In genomic region chr12:132187646-132188450, GRCh38 we compare ENCODE assay signal across 15 cellular contexts. TPM values are rescaled to one million over a fixed set of nuclear protein-coding genes. Genes with fewer than 3 reads are reported as not detected.
DNase-seq lines count a peak whose midpoint lies in the region; ATAC-seq, FAIRE-seq and TF ChIP-seq lines count a peak whose summit lies in the region.
"Had no signal": no experiment of that assay in that cellular context is flagged by ENCODE, and none has a peak within 500 bp of the region (broad histone marks: within the 10 kb centered on the region; RNA-seq: fewer than 3 reads in every experiment).

No MANE protein-coding gene starts in this region.

- WGBS in HepG2 (ENCODE audit: low lambda C conversion rate): 27% methylated on average over 19 of the region's 35 CpGs
- WGBS in right lobe of liver (ENCODE audit: insufficient coverage, low coverage, low lambda C conversion rate, missing lambda C conversion rate): no CpG with 5 or more reads among the region's 35 CpGs
- WGBS in neuronal stem cell (ENCODE audit: extremely low coverage in 2 of 2, insufficient read length in 2 of 2, insufficient replicate concordance in 1 of 2), 2 donors: no CpG with 5 or more reads among the region's 35 CpGs

- no peaks in the 10 kb centered on the region for H4K20me1 ChIP-seq in HepG2 (ENCODE audit: insufficient read depth, low read length)

- H3K27me3 ChIP-seq in HepG2 (ENCODE audit: control insufficient read depth in 1 of 2, insufficient read depth in 2 of 2, low read length in 2 of 2): peaks cover 21 to 91% of the 10 kb centered on the region in 2 experiments
- no peaks in the 10 kb centered on the region for H3K27me3 ChIP-seq in right lobe of liver
- H3K27me3 ChIP-seq in neuronal stem cell (ENCODE audit: control insufficient read depth in 3 of 3, insufficient read depth in 3 of 3, low read depth in 1 of 3, low read length in 3 of 3): peaks cover 0 to 85% (median 18%) of the 10 kb centered on the region in 3 experiments
- H3K27me3 ChIP-seq: vagina had no signal

- H3K14ac ChIP-seq in neuronal stem cell (ENCODE audit: low read length): peak overlapping the region; percentile 38

- TF ChIP-seq EP300 in HepG2 (IDR thresholded peaks at IDR 0.05; ENCODE audit: low read depth in 2 of 2, low read length in 2 of 2): no peak
- no peak for TF ChIP-seq EP300 in HepG2 (CRISPR knock-in tag; IDR thresholded peaks at IDR 0.05; ENCODE audit: borderline replicate concordance)

- POLR2A ChIA-PET in activated CD4-positive, alpha-beta T cell treated with anti-CD3 and anti-CD28 coated beads for 36 hours (lab: Charles Lee): no interaction called here
- POLR2A ChIA-PET in HepG2 (lab: Yijun Ruan, JAX): no interaction called here

- ATAC-seq in activated CD4-positive, alpha-beta T cell treated with anti-CD3 and anti-CD28 coated beads for 36 hours: no peak
- ATAC-seq in HepG2 (no peak), right lobe of liver (no peak)
- ATAC-seq in central memory CD8-positive, alpha-beta T cell (replicated peaks; ENCODE audit: extremely low read depth, poor library complexity, severe bottlenecking): no peak
- ATAC-seq: PC-3 had no signal

- H3K18ac ChIP-seq in neuronal stem cell (ENCODE audit: low read length): peak overlapping the region; percentile 83

- H3K23ac ChIP-seq in neuronal stem cell (ENCODE audit: low read depth, low read length, poor library complexity): no peak overlapping the region

- H3K9me3 ChIP-seq in HepG2 (ENCODE audit: low read length) (no peaks in the 10 kb centered on the region), right lobe of liver (no peaks in the 10 kb centered on the region), neuronal stem cell (replicated peaks in 1 of 2; ENCODE audit: control insufficient read depth in 2 of 2, insufficient read depth in 1 of 2, low read depth in 1 of 2, low read length in 2 of 2) (peaks cover 0 to 3% of the 10 kb centered on the region in 2 donors)
- H3K9me3 ChIP-seq: SK-N-SH, suprapubic skin had no signal

- H3K79me2 ChIP-seq in HepG2 (ENCODE audit: insufficient read depth, low read length): no peaks in the 10 kb centered on the region

- intact Hi-C loops in activated CD4-positive, alpha-beta T cell treated with anti-CD3 and anti-CD28 coated beads for 36 hours (cut with DNase I, micrococcal nuclease): loop anchor here in 1 of 2 experiments (2.0 to 5.0 kb wide), 4 partner anchors 33 to 1316 kb away; partner anchors contain the start of genes GOLGA3 and RAN
- intact Hi-C loops in HepG2 (cut with micrococcal nuclease; ENCODE audit: unreplicated experiment) (no loop called here), right lobe of liver (cut with DNase I) (no loop called here)

- no peak for TF ChIP-seq RAD21 in HepG2 (CRISPR knock-in tag; IDR thresholded peaks at IDR 0.05)

- H2AK5ac ChIP-seq in neuronal stem cell (ENCODE audit: low read depth, low read length): peak overlapping the region; percentile 46

- H3K4me3 ChIP-seq in HepG2 (replicated peaks in 1 of 3; ENCODE audit: insufficient read depth in 1 of 3, low read depth in 2 of 3, low read length in 3 of 3): no peak overlapping the region
- H3K4me3 ChIP-seq in right lobe of liver: no peak overlapping the region
- H3K4me3 ChIP-seq in neuronal stem cell (ENCODE audit: low read length in 2 of 2): no peak overlapping the region
- H3K4me3 ChIP-seq: suprapubic skin had no signal

- H3K9me3 Mint-ChIP-seq in activated CD4-positive, alpha-beta T cell treated with anti-CD3 and anti-CD28 coated beads for 36 hours (ENCODE audit: low read depth): no peaks in the 10 kb centered on the region
- H3K9me3 Mint-ChIP-seq in central memory CD8-positive, alpha-beta T cell: peaks cover 6% of the 10 kb centered on the region

- H3K4me2 ChIP-seq in HepG2 (ENCODE audit: low read depth, low read length): no peak overlapping the region
- no peak overlapping the region for H3K4me2 ChIP-seq in neuronal stem cell (ENCODE audit: insufficient read depth, low read length, poor library complexity, severe bottlenecking)
- H3K4me2 ChIP-seq: SK-N-SH had no signal

- H3K27me3 Mint-ChIP-seq in activated CD4-positive, alpha-beta T cell treated with anti-CD3 and anti-CD28 coated beads for 36 hours: no peaks in the 10 kb centered on the region
- no peaks in the 10 kb centered on the region for H3K27me3 Mint-ChIP-seq in central memory CD8-positive, alpha-beta T cell

- H3K36me3 Mint-ChIP-seq in activated CD4-positive, alpha-beta T cell treated with anti-CD3 and anti-CD28 coated beads for 36 hours (ENCODE audit: low read depth): no peaks in the 10 kb centered on the region
- H3K36me3 Mint-ChIP-seq in central memory CD8-positive, alpha-beta T cell (ENCODE audit: insufficient read depth): peaks cover 14% of the 10 kb centered on the region

- no peak overlapping the region for H3K9ac ChIP-seq in HepG2 (ENCODE audit: insufficient read depth, low read depth, low read length)
- H3K9ac ChIP-seq in neuronal stem cell (ENCODE audit: low read depth, low read length, poor library complexity): no peak overlapping the region
- H3K9ac ChIP-seq: SK-N-SH had no signal

- H3K4me1 ChIP-seq in HepG2 (ENCODE audit: insufficient read depth, low read length): no peaks in the 10 kb centered on the region
- peaks cover 0 to 13% (median 5%) of the 10 kb centered on the region in 4 donors for H3K4me1 ChIP-seq in right lobe of liver
- peaks cover 6 to 9% of the 10 kb centered on the region in 2 donors for H3K4me1 ChIP-seq in neuronal stem cell (ENCODE audit: control insufficient read depth in 2 of 2, insufficient read depth in 1 of 2, low read depth in 1 of 2, low read length in 2 of 2)

- peaks cover 28% of the 10 kb centered on the region for H3K4me1 Mint-ChIP-seq in activated CD4-positive, alpha-beta T cell treated with anti-CD3 and anti-CD28 coated beads for 36 hours
- H3K4me1 Mint-ChIP-seq in central memory CD8-positive, alpha-beta T cell: peaks cover 38% of the 10 kb centered on the region

- CTCF ChIA-PET in activated CD4-positive, alpha-beta T cell treated with anti-CD3 and anti-CD28 coated beads for 36 hours (lab: Charles Lee): no interaction called here
- CTCF ChIA-PET in HepG2 (lab: Yijun Ruan, JAX; ENCODE audit: low intra/inter-chr PET ratio, low total read pairs): no interaction called here

- no peak for FAIRE-seq in HepG2 (lab: Jason Lieb, UNC)

- H3K36me3 ChIP-seq in HepG2 (replicated peaks in 1 of 2; ENCODE audit: control insufficient read depth in 1 of 2, insufficient read depth in 2 of 2, low read length in 2 of 2) (no peaks in the 10 kb centered on the region), right lobe of liver (no peaks in the 10 kb centered on the region), neuronal stem cell (replicated peaks in 1 of 2; ENCODE audit: control insufficient read depth in 2 of 2, insufficient read depth in 2 of 2, low read length in 2 of 2) (no peaks in the 10 kb centered on the region)
- H3K36me3 ChIP-seq: suprapubic skin, vagina had no signal

- no peak overlapping the region for H2BK12ac ChIP-seq in neuronal stem cell (ENCODE audit: low read length)

- no peak overlapping the region for H4K91ac ChIP-seq in neuronal stem cell (ENCODE audit: low read depth, low read length, poor library complexity)

- H4K8ac ChIP-seq in neuronal stem cell (ENCODE audit: low read depth, low read length): peak overlapping the region; percentile 43

- H2BK5ac ChIP-seq in neuronal stem cell (ENCODE audit: low read length): peak overlapping the region; percentile 48

- H2BK15ac ChIP-seq in neuronal stem cell (ENCODE audit: low read length): no peak overlapping the region

- H3K27ac ChIP-seq in HepG2 (ENCODE audit: extremely low read length, insufficient read depth, low read length) (no peak overlapping the region), right lobe of liver (no peak overlapping the region), neuronal stem cell (replicated peaks; ENCODE audit: low read length) (no peak overlapping the region)
- H3K27ac ChIP-seq: suprapubic skin, vagina had no signal

- DNase-seq in activated CD4-positive, alpha-beta T cell treated with anti-CD3 and anti-CD28 coated beads for 36 hours: no peak
- DNase-seq in activated CD4-positive, alpha-beta T cell treated with anti-CD3 and anti-CD28 coated beads for 48 hours: no peak
- no peak for DNase-seq in HepG2 (ENCODE audit: low spot score)
- no peak for DNase-seq in right lobe of liver
- no peak for DNase-seq in central memory CD8-positive, alpha-beta T cell (ENCODE audit: low spot score in 2 of 2)
- no peak for DNase-seq in neuronal stem cell (ENCODE audit: low spot score)
- no peak for DNase-seq in NCI-H1417 (lab: John Stamatoyannopoulos, UW)
- DNase-seq in kidney tubule cell (ENCODE audit: low spot score): no peak
- DNase-seq: aorta, DMS79 treated with DMSO at 0.1 percent for 48 hours, NCI-H146, PC-3, SK-N-SH had no signal

- H2BK120ac ChIP-seq in neuronal stem cell (ENCODE audit: low read depth, low read length): no peak overlapping the region

- TF ChIP-seq POLR2A in HepG2 (IDR thresholded peaks at IDR 0.05; ENCODE audit: insufficient read depth in 1 of 2, low read depth in 2 of 2, low read length in 2 of 2): no peak
- TF ChIP-seq POLR2A in right lobe of liver (IDR thresholded peaks at IDR 0.05): no peak

- no peak overlapping the region for H3K4ac ChIP-seq in neuronal stem cell (ENCODE audit: low read length)

- BruUV-seq in HepG2 (replicated peaks; lab: Mats Ljungman, UMichigan): no TSS peak

- H2AFZ ChIP-seq in HepG2 (ENCODE audit: low read length) (no peak overlapping the region), neuronal stem cell (ENCODE audit: low read length) (no peak overlapping the region)

- TF ChIP-seq CTCF in HepG2 (CRISPR knock-in tag; IDR thresholded peaks at IDR 0.05) (no peak), right lobe of liver (IDR thresholded peaks at IDR 0.05) (no peak)

- H3K79me1 ChIP-seq in neuronal stem cell (ENCODE audit: low read depth, low read length): peaks cover 2% of the 10 kb centered on the region

- H3K27ac Mint-ChIP-seq in activated CD4-positive, alpha-beta T cell treated with anti-CD3 and anti-CD28 coated beads for 36 hours: no peak overlapping the region
- H3K27ac Mint-ChIP-seq in central memory CD8-positive, alpha-beta T cell (ENCODE audit: low read depth): no peak overlapping the region

- H3K4me3 Mint-ChIP-seq in activated CD4-positive, alpha-beta T cell treated with anti-CD3 and anti-CD28 coated beads for 36 hours: peak overlapping the region; percentile 49
- peak overlapping the region; percentile 91 for H3K4me3 Mint-ChIP-seq in central memory CD8-positive, alpha-beta T cell

- in situ Hi-C loops in HepG2 (cut with HindIII; ENCODE audit: extremely low pct_ligation_motif_present, low pct_unique_long_range_greater_than_20kb): no loop called here

RNA-seq across cellular contexts. Expression of gene NOC4L, which starts 43.6 kb away (rescaled TPM):
- total RNA-seq in activated CD4-positive, alpha-beta T cell treated with anti-CD3 and anti-CD28 coated beads for 36 hours: 10 to 100 TPM; 30.5 to 35.7 TPM
- total RNA-seq in HepG2 (2016; rRNA removed; fragmentation: Illumina TruSeq; extraction: Trizol) (12.1 and 14.6 TPM in 2 replicates), right lobe of liver (1 to 10 TPM; 7.4 to 9.7 (median 8.3) TPM)
- total RNA-seq in HepG2 (2016; cell fraction: cytosol; rRNA removed; fragmentation: Illumina TruSeq; extraction: Trizol; ENCODE audit: low read depth): 7.5 and 7.6 TPM in 2 replicates
- 9.2 and 14.5 TPM in 2 replicates for total RNA-seq in HepG2 (2016; cell fraction: insoluble cytoplasmic fraction; rRNA removed; fragmentation: Illumina TruSeq; extraction: Trizol)
- total RNA-seq in HepG2 (2016; cell fraction: membrane; rRNA removed; fragmentation: Illumina TruSeq; extraction: Trizol): 8.8 and 9.0 TPM in 2 replicates
- total RNA-seq in HepG2 (2016; cell fraction: nucleus; rRNA removed; fragmentation: Illumina TruSeq; extraction: Trizol): 9.0 and 10.7 TPM in 2 replicates
- 4.3 and 4.6 TPM in 2 replicates for polyA plus RNA-seq in HepG2 (2011; rRNA removed)
- polyA plus RNA-seq in HepG2 (2011; cell fraction: cytosol; rRNA removed): 2.7 and 4.4 TPM in 2 replicates
- polyA plus RNA-seq in HepG2 (2011; cell fraction: nucleus; rRNA removed): 14.6 and 21.3 TPM in 2 replicates
- 7.9 and 11.5 TPM in 2 replicates for polyA plus RNA-seq in HepG2 (2012)
- polyA plus RNA-seq in HepG2 (2016; cell fraction: cytosol; fragmentation: Illumina TruSeq; extraction: Trizol; ENCODE audit: low read depth): 11.7 and 12.8 TPM in 2 replicates
- polyA plus RNA-seq in HepG2 (2016; cell fraction: insoluble cytoplasmic fraction; fragmentation: Illumina TruSeq; extraction: Trizol; ENCODE audit: low read depth): 14.6 and 19.7 TPM in 2 replicates
- 9.3 and 11.4 TPM in 2 replicates for polyA plus RNA-seq in HepG2 (2016; cell fraction: membrane; fragmentation: Illumina TruSeq; extraction: Trizol; ENCODE audit: low read depth)
- 25.5 and 25.9 TPM in 2 replicates for polyA plus RNA-seq in HepG2 (2016; cell fraction: nucleus; fragmentation: Illumina TruSeq; extraction: Trizol; ENCODE audit: insufficient read depth, low read depth)
- polyA minus RNA-seq in HepG2 (2011; rRNA and poly(A)+ RNA removed; ENCODE audit: low replicate concordance): 5.3 and 10.2 TPM in 2 replicates
- 4.2 and 4.3 TPM in 2 replicates for polyA minus RNA-seq in HepG2 (2011; cell fraction: cytosol; rRNA and poly(A)+ RNA removed)
- polyA minus RNA-seq in HepG2 (2011; cell fraction: nucleus; rRNA and poly(A)+ RNA removed): 2.7 and 3.7 TPM in 2 replicates
- 24.2 TPM for polyA plus RNA-seq in neuronal stem cell (2013, experiment 1 of 2)
- 24.1 TPM for polyA plus RNA-seq in neuronal stem cell (2013, experiment 2 of 2)

RNA-seq across cellular contexts. Expression of gene DDX51, which starts 43.7 kb away (rescaled TPM):
- 10 to 100 TPM; 19.2 to 31.4 TPM for total RNA-seq in activated CD4-positive, alpha-beta T cell treated with anti-CD3 and anti-CD28 coated beads for 36 hours
- total RNA-seq in HepG2 (2016; rRNA removed; fragmentation: Illumina TruSeq; extraction: Trizol) (3.5 and 10.1 TPM in 2 replicates), right lobe of liver (1 to 10 TPM; 4.2 to 9.0 (median 5.2) TPM)
- 3.5 and 3.6 TPM in 2 replicates for total RNA-seq in HepG2 (2016; cell fraction: cytosol; rRNA removed; fragmentation: Illumina TruSeq; extraction: Trizol; ENCODE audit: low read depth)
- 2.7 and 9.3 TPM in 2 replicates for total RNA-seq in HepG2 (2016; cell fraction: insoluble cytoplasmic fraction; rRNA removed; fragmentation: Illumina TruSeq; extraction: Trizol)
- 2.5 and 3.2 TPM in 2 replicates for total RNA-seq in HepG2 (2016; cell fraction: membrane; rRNA removed; fragmentation: Illumina TruSeq; extraction: Trizol)
- 9.6 and 14.3 TPM in 2 replicates for total RNA-seq in HepG2 (2016; cell fraction: nucleus; rRNA removed; fragmentation: Illumina TruSeq; extraction: Trizol)
- polyA plus RNA-seq in HepG2 (2011; rRNA removed): 10.1 and 11.6 TPM in 2 replicates
- 3.4 and 4.5 TPM in 2 replicates for polyA plus RNA-seq in HepG2 (2011; cell fraction: cytosol; rRNA removed)
- polyA plus RNA-seq in HepG2 (2011; cell fraction: nucleus; rRNA removed): 66.0 and 70.7 TPM in 2 replicates
- polyA plus RNA-seq in HepG2 (2012): 9.1 and 11.4 TPM in 2 replicates
- 0.85 and 1.1 TPM in 2 replicates for polyA plus RNA-seq in HepG2 (2016; cell fraction: cytosol; fragmentation: Illumina TruSeq; extraction: Trizol; ENCODE audit: low read depth)
- 4.4 and 5.8 TPM in 2 replicates for polyA plus RNA-seq in HepG2 (2016; cell fraction: insoluble cytoplasmic fraction; fragmentation: Illumina TruSeq; extraction: Trizol; ENCODE audit: low read depth)
- polyA plus RNA-seq in HepG2 (2016; cell fraction: membrane; fragmentation: Illumina TruSeq; extraction: Trizol; ENCODE audit: low read depth): 1.2 and 2.1 TPM in 2 replicates
- 41.8 and 50.5 TPM in 2 replicates for polyA plus RNA-seq in HepG2 (2016; cell fraction: nucleus; fragmentation: Illumina TruSeq; extraction: Trizol; ENCODE audit: insufficient read depth, low read depth)
- 10.7 and 19.6 TPM in 2 replicates for polyA minus RNA-seq in HepG2 (2011; rRNA and poly(A)+ RNA removed; ENCODE audit: low replicate concordance)
- 3.3 and 4.1 TPM in 2 replicates for polyA minus RNA-seq in HepG2 (2011; cell fraction: cytosol; rRNA and poly(A)+ RNA removed)
- polyA minus RNA-seq in HepG2 (2011; cell fraction: nucleus; rRNA and poly(A)+ RNA removed): 14.7 and 15.7 TPM in 2 replicates
- polyA plus RNA-seq in neuronal stem cell (2013, experiment 1 of 2): 8.5 TPM
- 8.6 TPM for polyA plus RNA-seq in neuronal stem cell (2013, experiment 2 of 2)
